Comparison of ENCODE assay signal across 8 cellular contexts in the genomic region with DNA sequence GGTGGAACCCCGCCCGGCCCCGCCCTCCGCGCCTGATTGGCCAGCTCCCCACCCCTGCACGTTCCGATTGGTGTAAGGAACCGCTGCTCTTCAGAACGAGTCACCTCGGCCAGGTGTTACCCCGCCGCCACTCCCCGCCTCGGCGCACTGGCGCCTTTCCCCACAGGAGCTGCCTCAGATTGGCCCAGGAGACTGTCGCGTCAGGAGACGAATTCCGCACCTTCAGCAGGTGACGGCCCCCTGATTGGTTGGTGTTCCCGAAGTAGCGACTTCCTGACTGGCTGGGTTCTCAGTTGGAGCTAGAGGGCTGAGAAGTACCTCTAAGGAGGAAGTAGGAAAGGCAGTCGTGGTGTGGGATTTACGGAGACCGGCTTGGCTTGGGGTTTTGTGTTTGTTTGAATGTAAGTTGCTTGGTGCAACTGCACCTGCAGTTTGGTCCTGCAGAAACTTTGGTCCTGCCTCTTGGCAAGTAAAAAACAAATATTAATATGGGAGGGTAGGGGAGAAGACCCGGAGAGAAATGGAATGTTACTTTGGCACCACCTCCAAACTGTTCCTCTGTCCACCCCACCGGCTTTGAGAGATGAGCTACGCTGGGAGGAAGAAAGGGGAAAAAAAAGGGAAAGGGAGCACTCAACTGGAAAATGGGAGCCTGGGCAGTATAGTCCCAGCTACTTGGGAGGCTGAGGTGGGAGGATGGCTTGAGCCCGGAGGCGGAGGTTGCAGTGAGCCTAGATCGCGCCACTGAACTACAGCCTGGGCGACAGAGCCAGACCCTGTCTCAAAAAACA. TPM values are rescaled to one million over a fixed set of nuclear protein-coding genes. Genes with fewer than 3 reads are reported as not detected.
DNase-seq lines count a peak whose midpoint lies in the region; ATAC-seq, FAIRE-seq and TF ChIP-seq lines count a peak whose summit lies in the region.

No MANE protein-coding gene starts in this region.

- no peaks in the 10 kb centered on the region for H3K9me3 ChIP-seq in A549

- H3K4me1 ChIP-seq in A549: peaks cover 53% of the 10 kb centered on the region

- H3K36me3 Mint-ChIP-seq in activated B cell treated with CpG ODN at 0.5 μM for 24 hours (ENCODE audit: low read depth): no peaks in the 10 kb centered on the region

- POLR2A ChIA-PET in A549 (lab: Yijun Ruan, JAX) (interaction anchor here (0.9 to 2.2 kb wide), 8 partner anchors 17 to 111 kb away, joined by 3 to 32 read pairs (median 6); a partner anchor contains a TSS), activated B cell treated with CpG ODN at 0.5 μM for 24 hours (lab: Charles Lee) (interaction anchor here (0.5 to 2.7 kb wide), 18 partner anchors 9 to 682 kb away, joined by 3 to 63 read pairs (median 4); a partner anchor contains a TSS)

- peak overlapping the region; percentile 91 for H3K27ac Mint-ChIP-seq in activated B cell treated with CpG ODN at 0.5 μM for 24 hours

- H3K27me3 ChIP-seq in kidney epithelial cell (ENCODE audit: control insufficient read depth, insufficient read depth, low read length): no peaks in the 10 kb centered on the region

- no peaks in the 10 kb centered on the region for H3K9me3 Mint-ChIP-seq in activated B cell treated with CpG ODN at 0.5 μM for 24 hours

- H3K4me1 Mint-ChIP-seq in activated B cell treated with CpG ODN at 0.5 μM for 24 hours: peaks cover 27% of the 10 kb centered on the region

- DNase-seq in A549 (ENCODE audit: low read depth in 1 of 2, low spot score in 1 of 2) (peak; percentile 92 to 99), NCI-H2171 (lab: John Stamatoyannopoulos, UW) (peak; percentile 96), activated B cell treated with CpG ODN at 0.5 μM for 24 hours (peak; percentile 74), kidney epithelial cell (ENCODE audit: low read depth) (peak; percentile 87)
- peak; percentile 94 for DNase-seq in central memory CD4-positive, alpha-beta T cell
- DNase-seq in stimulated activated CD4-positive, alpha-beta T cell treated with anti-CD3 and anti-CD28 coated beads, Interleukin-1b, Interleukin-23, amount 100 ng/mL, for 1 hour (ENCODE audit: low read depth in 2 of 2): peak; percentile 70 to 73

- TF ChIP-seq CTCF in A549 (IDR thresholded peaks at IDR 0.05) (no peak), activated B cell treated with CpG ODN at 0.5 μM for 24 hours (IDR thresholded peaks at IDR 0.05) (no peak), kidney epithelial cell (IDR thresholded peaks at IDR 0.05; ENCODE audit: insufficient read depth, low read length, poor library complexity, severe bottlenecking) (no peak)

- CTCF ChIA-PET in A549 (lab: Yijun Ruan, JAX): interaction anchor here (0.6 to 3.9 kb wide), 11 partner anchors 10 to 78 kb away, joined by 3 to 29 read pairs (median 4); a partner anchor contains a TSS
- CTCF ChIA-PET in activated B cell treated with CpG ODN at 0.5 μM for 24 hours (lab: Charles Lee): interaction anchor here (0.8 to 2.9 kb wide), 5 partner anchors 18 to 97 kb away, joined by 3 to 17 read pairs (median 9); a partner anchor contains a TSS

- H3K27ac ChIP-seq in A549: peak overlapping the region; percentile 82 to 84

- H3K4me3 ChIP-seq in A549: peak overlapping the region; percentile 67
- H3K4me3 ChIP-seq in kidney epithelial cell (ENCODE audit: low read depth, low read length): peak overlapping the region; percentile 68

- TF ChIP-seq POLR2A in A549 (IDR thresholded peaks at IDR 0.05; ENCODE audit: low read length): peak; percentile 50

- WGBS in A549 (ENCODE audit: missing lambda C conversion rate): 3% methylated on average over 24 of the region's 34 CpGs

- no peak for TF ChIP-seq EP300 in A549 (IDR thresholded peaks at IDR 0.05)

- H3K4me2 ChIP-seq in A549: peak overlapping the region; percentile 94

- ATAC-seq in A549 (peak; percentile 93 to 94), GM18867 (IDR thresholded peaks at IDR 0.05; ENCODE audit: unreplicated experiment) (peak; percentile 93), HG03066 (IDR thresholded peaks at IDR 0.05; ENCODE audit: low read depth, unreplicated experiment) (peak; percentile 86), activated B cell treated with CpG ODN at 0.5 μM for 24 hours (ENCODE audit: low read depth) (peak; percentile 92)

- TF ChIP-seq RAD21 in A549 (conservative IDR thresholded peaks at IDR 0.05 in 1 of 2, IDR thresholded peaks at IDR 0.05 in 1 of 2): no peak

- no peak for FAIRE-seq in A549 (lab: Jason Lieb, UNC)

- intact Hi-C loops in activated B cell treated with CpG ODN at 0.5 μM for 24 hours (cut with micrococcal nuclease): loop anchor here (1.0 to 2.0 kb wide), 5 partner anchors 8 to 47 kb away; a partner anchor contains a TSS

- no peaks in the 10 kb centered on the region for H3K36me3 ChIP-seq in kidney epithelial cell (ENCODE audit: control insufficient read depth, insufficient read depth, low read length)

- peak overlapping the region; percentile 95 for H3K4me3 Mint-ChIP-seq in activated B cell treated with CpG ODN at 0.5 μM for 24 hours

- no peaks in the 10 kb centered on the region for H3K27me3 Mint-ChIP-seq in activated B cell treated with CpG ODN at 0.5 μM for 24 hours

TF ChIP-seq in A549, 52 proteins besides CTCF, POLR2A, EP300 and RAD21 (continues in another document):
- TF ChIP-seq TFCP2L1 (CRISPR knock-in tag; IDR thresholded peaks at IDR 0.05): no peak
- TF ChIP-seq, protein P1, sequence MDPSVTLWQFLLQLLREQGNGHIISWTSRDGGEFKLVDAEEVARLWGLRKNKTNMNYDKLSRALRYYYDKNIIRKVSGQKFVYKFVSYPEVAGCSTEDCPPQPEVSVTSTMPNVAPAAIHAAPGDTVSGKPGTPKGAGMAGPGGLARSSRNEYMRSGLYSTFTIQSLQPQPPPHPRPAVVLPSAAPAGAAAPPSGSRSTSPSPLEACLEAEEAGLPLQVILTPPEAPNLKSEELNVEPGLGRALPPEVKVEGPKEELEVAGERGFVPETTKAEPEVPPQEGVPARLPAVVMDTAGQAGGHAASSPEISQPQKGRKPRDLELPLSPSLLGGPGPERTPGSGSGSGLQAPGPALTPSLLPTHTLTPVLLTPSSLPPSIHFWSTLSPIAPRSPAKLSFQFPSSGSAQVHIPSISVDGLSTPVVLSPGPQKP (IDR thresholded peaks at IDR 0.05; ENCODE audit: low read depth, low read length): no peak
- no peak for TF ChIP-seq CBX2 (IDR thresholded peaks at IDR 0.05; ENCODE audit: borderline replicate concordance, low read depth)
- no peak for TF ChIP-seq RCOR1 (IDR thresholded peaks at IDR 0.05; ENCODE audit: low read depth, low read length)
- TF ChIP-seq NPAS2 (CRISPR knock-in tag; IDR thresholded peaks at IDR 0.05; ENCODE audit: borderline replicate concordance): no peak
- TF ChIP-seq, protein P2, sequence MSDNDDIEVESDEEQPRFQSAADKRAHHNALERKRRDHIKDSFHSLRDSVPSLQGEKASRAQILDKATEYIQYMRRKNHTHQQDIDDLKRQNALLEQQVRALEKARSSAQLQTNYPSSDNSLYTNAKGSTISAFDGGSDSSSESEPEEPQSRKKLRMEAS (IDR thresholded peaks at IDR 0.05): peak; percentile 41
- TF ChIP-seq SREBF2 (IDR thresholded peaks at IDR 0.05): no peak
- peak; percentile 49; the same call in 1 of the 2 replicates for TF ChIP-seq PHF8 (IDR thresholded peaks at IDR 0.05; ENCODE audit: borderline replicate concordance, low read depth)
- no peak for TF ChIP-seq POLR2AphosphoS2 (conservative IDR thresholded peaks at IDR 0.05; ENCODE audit: low read length)
- TF ChIP-seq KDM1A (IDR thresholded peaks at IDR 0.05; ENCODE audit: low read depth): peak; percentile 65; the same call in 1 of the 2 replicates
- no peak for TF ChIP-seq GATA3 (IDR thresholded peaks at IDR 0.05; ENCODE audit: borderline replicate concordance)
- 0 out of 2 replicates have a peak, but pooled peaks have one; percentile 49 for TF ChIP-seq RFX5 (IDR thresholded peaks at IDR 0.05)
- no peak for TF ChIP-seq JUNB (IDR thresholded peaks at IDR 0.05)
- TF ChIP-seq TP53 (CRISPR knock-in tag; IDR thresholded peaks at IDR 0.05): no peak
- TF ChIP-seq, protein P3, sequence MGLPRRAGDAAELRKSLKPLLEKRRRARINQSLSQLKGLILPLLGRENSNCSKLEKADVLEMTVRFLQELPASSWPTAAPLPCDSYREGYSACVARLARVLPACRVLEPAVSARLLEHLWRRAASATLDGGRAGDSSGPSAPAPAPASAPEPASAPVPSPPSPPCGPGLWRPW (IDR thresholded peaks at IDR 0.05): no peak

RNA-seq across cellular contexts. Expression of a gene that starts 0.4 kb away (rescaled TPM):
- 62.0 and 71.0 TPM in 2 replicates for polyA plus RNA-seq in A549 (2011; rRNA removed)
- 20.9 and 27.4 TPM in 2 replicates for polyA plus RNA-seq in A549 (2012; cell fraction: cytosol; rRNA removed)
- polyA plus RNA-seq in A549 (2012; cell fraction: nucleus; rRNA removed): 21.1 and 21.8 TPM in 2 replicates
- 28.3 to 30.3 TPM (median 29.7 TPM) in 3 replicates for polyA plus RNA-seq in A549 (2017; fragmentation: RNase III; extraction: RNeasy Plus Mini Kit Qiagen cat#74134 plus additional on column Dnase treatment)
- 93.5 and 114 TPM in 2 replicates for polyA minus RNA-seq in A549 (2011; rRNA and poly(A)+ RNA removed)
- 11.1 and 11.6 TPM in 2 replicates for total RNA-seq in activated B cell treated with CpG ODN at 0.5 μM for 24 hours
- total RNA-seq in kidney epithelial cell: 81.7 and 87.0 TPM in 2 replicates

RNA-seq across cellular contexts. Expression of a gene that starts 17.4 kb away (rescaled TPM):
- polyA plus RNA-seq in A549 (2011; rRNA removed): not detected in 2 replicates
- 0.09 and 0.15 TPM in 2 replicates for polyA plus RNA-seq in A549 (2012; cell fraction: cytosol; rRNA removed)
- 0.65 and 2.0 TPM in 2 replicates for polyA plus RNA-seq in A549 (2012; cell fraction: nucleus; rRNA removed)
- 0.17 to 0.21 TPM (median 0.20 TPM) in 3 replicates for polyA plus RNA-seq in A549 (2017; fragmentation: RNase III; extraction: RNeasy Plus Mini Kit Qiagen cat#74134 plus additional on column Dnase treatment)
- polyA minus RNA-seq in A549 (2011; rRNA and poly(A)+ RNA removed): 1.2 TPM in 1 of 2 replicates, not detected in the other
- total RNA-seq in activated B cell treated with CpG ODN at 0.5 μM for 24 hours: 69.8 and 70.2 TPM in 2 replicates
- total RNA-seq in kidney epithelial cell: 112 and 116 TPM in 2 replicates

RNA-seq across cellular contexts. Expression of a gene that starts 24.4 kb away (rescaled TPM):
- polyA plus RNA-seq in A549 (2011; rRNA removed): 35.5 and 43.5 TPM in 2 replicates
- 38.1 and 42.1 TPM in 2 replicates for polyA plus RNA-seq in A549 (2012; cell fraction: cytosol; rRNA removed)
- 126 and 147 TPM in 2 replicates for polyA plus RNA-seq in A549 (2012; cell fraction: nucleus; rRNA removed)
- 49.2 to 60.5 TPM (median 57.4 TPM) in 3 replicates for polyA plus RNA-seq in A549 (2017; fragmentation: RNase III; extraction: RNeasy Plus Mini Kit Qiagen cat#74134 plus additional on column Dnase treatment)
- 108 and 137 TPM in 2 replicates for polyA minus RNA-seq in A549 (2011; rRNA and poly(A)+ RNA removed)
- total RNA-seq in activated B cell treated with CpG ODN at 0.5 μM for 24 hours: 134 and 143 TPM in 2 replicates
- total RNA-seq in kidney epithelial cell: 45.9 and 55.7 TPM in 2 replicates

RNA-seq across cellular contexts. Expression of a gene that starts 48.3 kb away (rescaled TPM):
- polyA plus RNA-seq in A549 (2011; rRNA removed): 0.06 and 0.08 TPM in 2 replicates
- 0.04 and 0.06 TPM in 2 replicates for polyA plus RNA-seq in A549 (2012; cell fraction: cytosol; rRNA removed)
- polyA plus RNA-seq in A549 (2012; cell fraction: nucleus; rRNA removed): 0.37 and 0.89 TPM in 2 replicates
- polyA plus RNA-seq in A549 (2017; fragmentation: RNase III; extraction: RNeasy Plus Mini Kit Qiagen cat#74134 plus additional on column Dnase treatment): 0.09 to 0.13 TPM (median 0.13 TPM) in 3 replicates
- 0.05 TPM in 1 of 2 replicates, not detected in the other for polyA minus RNA-seq in A549 (2011; rRNA and poly(A)+ RNA removed)
- 154 and 158 TPM in 2 replicates for total RNA-seq in activated B cell treated with CpG ODN at 0.5 μM for 24 hours
- 0.07 and 0.42 TPM in 2 replicates for total RNA-seq in kidney epithelial cell

Comparison
In these comparisons a context has a peak if more than half of its experiments do, and no peak if none do; other contexts are left out.
1. Peak in every context shown above with its lines: DNase-seq, ATAC-seq, H3K4me3 ChIP-seq and H3K27ac ChIP-seq.